Comparison of ENCODE assay signal across 8 cellular contexts in genomic region chr13:100573121-100573520, GRCh38. TPM values are rescaled to one million over a fixed set of nuclear protein-coding genes. Genes with fewer than 3 reads are reported as not detected.
A peak's percentile ranks its signal among the peaks of the same experiment; 100 is the strongest.
DNase-seq lines count a peak whose midpoint lies in the region; ATAC-seq, FAIRE-seq and TF ChIP-seq lines count a peak whose summit lies in the region.

No MANE protein-coding gene starts in this region.

- DNase-seq in NB4 (ENCODE audit: low read depth) (peak; percentile 82), SKM-1 (lab: John Stamatoyannopoulos, UW; ENCODE audit: unreplicated experiment) (peak; percentile 35), right atrium auricular region (ENCODE audit: low spot score) (peak; percentile 69), small intestine (peak; percentile 83), coronary artery (ENCODE audit: low spot score) (no peak)
- DNase-seq in activated naive CD8-positive, alpha-beta T cell treated with anti-CD3 and anti-CD28 coated beads, Interleukin-2, amount 10 ng/mL, durations not matched to agents 7 days and 5 days, result peak; percentile 61

- H3K9me3 Mint-ChIP-seq in activated naive CD8-positive, alpha-beta T cell treated with anti-CD3 and anti-CD28 coated beads, Interleukin-2, amount 10 ng/mL, durations not matched to agents 7 days and 5 days, result no peaks in the 10 kb centered on the region

- no peaks in the 10 kb centered on the region for H3K27me3 Mint-ChIP-seq in activated naive CD8-positive, alpha-beta T cell treated with anti-CD3 and anti-CD28 coated beads, Interleukin-2, amount 10 ng/mL, durations not matched to agents 7 days and 5 days

- H3K27ac ChIP-seq in right atrium auricular region (no peak overlapping the region), small intestine (ENCODE audit: low read depth in 1 of 2, low read length in 1 of 2) (no peak overlapping the region), coronary artery (no peak overlapping the region)

- H3K36me3 ChIP-seq in right atrium auricular region (no peaks in the 10 kb centered on the region), small intestine (ENCODE audit: control insufficient read depth in 2 of 2, insufficient read depth in 2 of 2, low read length in 2 of 2) (no peaks in the 10 kb centered on the region)

- no peaks in the 10 kb centered on the region for H3K27me3 ChIP-seq in right atrium auricular region
- H3K27me3 ChIP-seq in small intestine (ENCODE audit: control insufficient read depth in 2 of 2, insufficient read depth in 2 of 2, low read length in 2 of 2), result no peaks in the 10 kb centered on the region

- TF ChIP-seq CTCF in GM12875 (IDR thresholded peaks at IDR 0.05; ENCODE audit: borderline replicate concordance, insufficient read depth, low read depth, low read length) (peak; percentile 60; the same call in 1 of the 2 replicates), NB4 (IDR thresholded peaks at IDR 0.05; ENCODE audit: low read depth, low read length) (peak; percentile 79), right atrium auricular region (IDR thresholded peaks at IDR 0.05) (peak; percentile 45 to 75), coronary artery (IDR thresholded peaks at IDR 0.05) (no peak)

- POLR2A ChIA-PET in activated naive CD8-positive, alpha-beta T cell treated with anti-CD3 and anti-CD28 coated beads, Interleukin-2, amount 10 ng/mL, durations not matched to agents 7 days and 5 days (lab: Charles Lee), result interaction anchor here (2.8 to 3.6 kb wide), 2 partner anchors 15 to 101 kb away, joined by 15 to 30 read pairs; partner anchors contain the start of genes GGACT and TMTC4

- H3K4me1 ChIP-seq in right atrium auricular region (no peaks in the 10 kb centered on the region), small intestine (ENCODE audit: control insufficient read depth in 2 of 2, insufficient read depth in 1 of 2, low read depth in 1 of 2, low read length in 1 of 2) (no peaks in the 10 kb centered on the region)

- peaks cover 26% of the 10 kb centered on the region for H3K4me1 Mint-ChIP-seq in activated naive CD8-positive, alpha-beta T cell treated with anti-CD3 and anti-CD28 coated beads, Interleukin-2, amount 10 ng/mL, durations not matched to agents 7 days and 5 days

- no peak overlapping the region for H3K27ac Mint-ChIP-seq in activated naive CD8-positive, alpha-beta T cell treated with anti-CD3 and anti-CD28 coated beads, Interleukin-2, amount 10 ng/mL, durations not matched to agents 7 days and 5 days

- peaks cover 4% of the 10 kb centered on the region for H3K36me3 Mint-ChIP-seq in activated naive CD8-positive, alpha-beta T cell treated with anti-CD3 and anti-CD28 coated beads, Interleukin-2, amount 10 ng/mL, durations not matched to agents 7 days and 5 days

- TF ChIP-seq POLR2A in NB4 (IDR thresholded peaks at IDR 0.05; ENCODE audit: extremely low read depth, insufficient read length), result no peak

- H3K9me3 ChIP-seq in right atrium auricular region, result no peaks in the 10 kb centered on the region
- H3K9me3 ChIP-seq in small intestine (ENCODE audit: control insufficient read depth, low read depth), result no peaks in the 10 kb centered on the region

- 23 to 42% (median 42%) methylated on average over 2 of the region's 2 CpGs for WGBS in small intestine, 3 donors

- ATAC-seq in HG02571 (IDR thresholded peaks at IDR 0.05; ENCODE audit: unreplicated experiment), result peak; percentile 89
- ATAC-seq in activated naive CD8-positive, alpha-beta T cell treated with anti-CD3 and anti-CD28 coated beads, Interleukin-2, amount 10 ng/mL, durations not matched to agents 7 days and 5 days (ENCODE audit: low read depth), result peak; percentile 86

- no peak overlapping the region for H3K4me3 ChIP-seq in GM12875 (ENCODE audit: low read depth, low read length)
- H3K4me3 ChIP-seq in NB4 (ENCODE audit: low read depth, low read length), result no peak overlapping the region
- no peak overlapping the region for H3K4me3 ChIP-seq in right atrium auricular region
- no peak overlapping the region for H3K4me3 ChIP-seq in small intestine (ENCODE audit: low read depth in 1 of 2, low read length in 2 of 2)
- H3K4me3 ChIP-seq in coronary artery, result no peak overlapping the region

- no peak for FAIRE-seq in small intestine (lab: Jason Lieb, UNC)

- H3K4me3 Mint-ChIP-seq in activated naive CD8-positive, alpha-beta T cell treated with anti-CD3 and anti-CD28 coated beads, Interleukin-2, amount 10 ng/mL, durations not matched to agents 7 days and 5 days, result no peak overlapping the region

RNA-seq across cellular contexts. Expression of gene GGACT, which starts 15.5 kb away (rescaled TPM):
- 1 to 10 TPM; 3.1 to 4.1 TPM for total RNA-seq in activated naive CD8-positive, alpha-beta T cell treated with anti-CD3 and anti-CD28 coated beads, Interleukin-2, amount 10 ng/mL, durations not matched to agents 7 days and 5 days
- 1 to 10 TPM; 1.4 TPM for total RNA-seq in right atrium auricular region
- polyA plus RNA-seq in small intestine, result 1 to 10 TPM; 4.1 to 5.4 (median 4.3) TPM
